In the genomic region with DNA sequence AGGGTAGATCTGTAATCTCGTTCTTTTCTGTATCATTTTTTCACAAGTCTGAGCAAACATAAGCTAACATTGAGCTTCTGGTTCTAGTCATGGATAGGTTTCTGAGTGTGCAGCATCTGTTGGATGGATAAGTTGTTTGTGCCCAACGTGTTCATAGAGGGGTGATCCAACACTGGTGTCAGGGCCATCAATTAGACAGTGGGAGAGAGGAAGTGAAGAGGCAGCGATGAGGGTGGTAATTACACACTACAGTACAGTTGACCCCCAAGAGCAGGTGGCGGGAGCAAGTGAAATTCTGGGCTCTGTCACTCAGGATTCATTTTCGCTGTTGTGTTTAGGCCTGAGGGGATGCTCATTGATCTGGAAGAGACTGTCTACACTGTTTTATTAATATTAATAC, we compare ENCODE assay signal across 16 cellular contexts.
DNase-seq lines count a peak whose midpoint lies in the region; ATAC-seq, FAIRE-seq and TF ChIP-seq lines count a peak whose summit lies in the region.
"Had no signal": no experiment of that assay in that cellular context is flagged by ENCODE, and none has a peak within 500 bp of the region (broad histone marks: within the 10 kb centered on the region; RNA-seq: fewer than 3 reads in every experiment).

No MANE protein-coding gene starts in this region.

- TF ChIP-seq CTCF in brain (conservative IDR thresholded peaks at IDR 0.05) (no peak), GM13977 (IDR thresholded peaks at IDR 0.05; ENCODE audit: extremely low read depth, insufficient read depth, missing control alignments) (no peak)

- in situ Hi-C loops in GM13977 (cut with MboI; ENCODE audit: low pct_unique_long_range_greater_than_20kb, low sequenced_read_pairs, unreplicated experiment), result no loop called here

- no peaks in the 10 kb centered on the region for H3K36me3 Mint-ChIP-seq in brain
- H3K36me3 Mint-ChIP-seq: CD14-positive monocyte had no signal

- H3K27me3 Mint-ChIP-seq in brain, result no peaks in the 10 kb centered on the region

- TF ChIP-seq POLR2A in GM12892 (IDR thresholded peaks at IDR 0.05; ENCODE audit: low read depth, low read length), result no peak

- peaks cover 44% of the 10 kb centered on the region for H3K4me1 Mint-ChIP-seq in brain
- H3K4me1 Mint-ChIP-seq: H9 had no signal

- H3K27ac Mint-ChIP-seq in brain, result peak overlapping the region in 3 of 5 experiments; percentile 3 to 78 (median 37)
- H3K27ac Mint-ChIP-seq: CD14-positive monocyte, H9 had no signal

- H3K9me3 Mint-ChIP-seq in brain, result peaks cover 0 to 2% (median 0%) of the 10 kb centered on the region in 5 experiments
- H3K9me3 Mint-ChIP-seq: CD14-positive monocyte, H9 had no signal

- DNase-seq in GM12892 (ENCODE audit: insufficient read length) (no peak), NCI-H1417 treated with DMSO at 0.1 percent for 48 hours (lab: John Stamatoyannopoulos, UW) (peak; percentile 67), NCI-H2171 treated with DMSO at 0.1 percent for 48 hours (lab: John Stamatoyannopoulos, UW) (peak; percentile 97), GM13977 (ENCODE audit: low spot score) (no peak), ecto neural progenitor cell (ENCODE audit: low spot score) (no peak)
- DNase-seq: ACHN, AML-193, DMS53, H9, MM.1S, NCI-H1436 treated with DMSO at 0.1 percent for 48 hours, NCI-H226, NCI-H82 had no signal

- peak; percentile 70 for FAIRE-seq in GM12892 (lab: Jason Lieb, UNC)

- H3K4me3 Mint-ChIP-seq in brain, result no peak overlapping the region
- H3K4me3 Mint-ChIP-seq: CD14-positive monocyte, H9 had no signal

- ATAC-seq in GM21786 (IDR thresholded peaks at IDR 0.05; ENCODE audit: unreplicated experiment), result no peak

Comparison
In these comparisons a context has a peak if more than half of its experiments do, and no peak if none do; other contexts are left out.
1. DNase-seq: peak in NCI-H1417 treated with DMSO at 0.1 percent for 48 hours (single experiment) and NCI-H2171 treated with DMSO at 0.1 percent for 48 hours (single experiment); none in GM12892 (single experiment), GM13977 (single experiment) and ecto neural progenitor cell (single experiment).